In the genomic region with DNA sequence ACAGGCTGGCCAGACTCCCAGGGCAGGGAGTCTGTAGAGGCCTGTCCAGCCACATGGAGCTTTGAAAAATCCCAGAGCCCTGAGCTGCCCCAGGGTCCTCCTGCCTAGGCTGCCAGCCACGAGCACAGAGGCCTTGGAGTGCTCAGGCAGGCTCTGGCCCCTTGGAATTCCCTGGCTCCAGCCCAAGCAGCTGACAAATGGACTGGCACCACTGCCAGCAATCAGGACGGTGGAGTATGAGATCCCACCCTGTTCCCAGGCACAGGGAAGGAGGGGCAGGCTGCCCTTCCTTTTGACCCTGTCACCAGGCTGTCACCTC, we compare ENCODE assay signal across 9 cellular contexts. TPM values are rescaled to one million over a fixed set of nuclear protein-coding genes. Genes with fewer than 3 reads are reported as not detected.
DNase-seq lines count a peak whose midpoint lies in the region; ATAC-seq and TF ChIP-seq lines count a peak whose summit lies in the region.
"Had no signal": no experiment of that assay in that cellular context is flagged by ENCODE, and none has a peak within 500 bp of the region (broad histone marks: within the 10 kb centered on the region; RNA-seq: fewer than 3 reads in every experiment).

No MANE protein-coding gene starts in this region.

- H3K27ac ChIP-seq in Peyer's patch (peak overlapping the region in 3 of 4 donors; percentile 13 to 63 (median 32)), gastroesophageal sphincter (peak overlapping the region in 3 of 4 donors; percentile 63 to 72 (median 70))

- H3K4me1 Mint-ChIP-seq in natural killer cell: peaks cover 75 to 89% of the 10 kb centered on the region in 2 donors
- H3K4me1 Mint-ChIP-seq in effector memory CD8-positive, alpha-beta T cell (ENCODE audit: low read depth in 2 of 2): peaks cover 24 to 49% of the 10 kb centered on the region in 2 donors

- H3K4me3 ChIP-seq in AG10803 (ENCODE audit: low read length): no peak overlapping the region
- H3K4me3 ChIP-seq in Peyer's patch: no peak overlapping the region
- no peak overlapping the region for H3K4me3 ChIP-seq in gastroesophageal sphincter

- H3K9me3 Mint-ChIP-seq in natural killer cell: no peaks in the 10 kb centered on the region
- no peaks in the 10 kb centered on the region for H3K9me3 Mint-ChIP-seq in effector memory CD8-positive, alpha-beta T cell
- H3K9me3 Mint-ChIP-seq: activated T-cell treated with anti-CD3 and anti-CD28 coated beads, Interleukin-2, amount 50 U/mL, for 4 hours had no signal

- no peaks in the 10 kb centered on the region for H3K27me3 Mint-ChIP-seq in natural killer cell (ENCODE audit: low read depth in 2 of 2)
- H3K27me3 Mint-ChIP-seq in effector memory CD8-positive, alpha-beta T cell: peaks cover 0 to 9% of the 10 kb centered on the region in 2 donors

- H3K27me3 ChIP-seq in Peyer's patch (no peaks in the 10 kb centered on the region), gastroesophageal sphincter (no peaks in the 10 kb centered on the region)

- ATAC-seq in gastroesophageal sphincter (peak; percentile 65), natural killer cell (no peak), HG03439 (IDR thresholded peaks at IDR 0.05; ENCODE audit: unreplicated experiment) (no peak)
- ATAC-seq in effector memory CD8-positive, alpha-beta T cell (replicated peaks): no peak
- ATAC-seq: activated T-cell treated with anti-CD3 and anti-CD28 coated beads, Interleukin-2, amount 50 U/mL, for 4 hours had no signal

- DNase-seq in AG10803 (ENCODE audit: low read depth) (peak; percentile 39), Peyer's patch (no peak), natural killer cell (no peak), NCI-H1105 (lab: John Stamatoyannopoulos, UW) (no peak)
- DNase-seq in effector memory CD8-positive, alpha-beta T cell: no peak
- no peak for DNase-seq in activated CD4-positive, alpha-beta T cell treated with anti-CD3 and anti-CD28 coated beads for 1 hour
- DNase-seq: activated T-cell treated with anti-CD3 and anti-CD28 coated beads, Interleukin-2, amount 50 U/mL, for 4 hours had no signal

- TF ChIP-seq CTCF in AG10803 (conservative IDR thresholded peaks at IDR 0.05; ENCODE audit: low read length) (no peak), Peyer's patch (IDR thresholded peaks at IDR 0.05) (no peak), gastroesophageal sphincter (IDR thresholded peaks at IDR 0.05) (no peak), natural killer cell (IDR thresholded peaks at IDR 0.05) (no peak)

- peaks cover 5% of the 10 kb centered on the region for H3K36me3 Mint-ChIP-seq in natural killer cell
- peaks cover 2% of the 10 kb centered on the region for H3K36me3 Mint-ChIP-seq in effector memory CD8-positive, alpha-beta T cell (ENCODE audit: insufficient read depth)

- no peaks in the 10 kb centered on the region for H3K36me3 ChIP-seq in Peyer's patch
- no peaks in the 10 kb centered on the region for H3K36me3 ChIP-seq in gastroesophageal sphincter

- H3K9me3 ChIP-seq in Peyer's patch (no peaks in the 10 kb centered on the region), gastroesophageal sphincter (no peaks in the 10 kb centered on the region)

- peaks cover 0 to 6% (median 0%) of the 10 kb centered on the region in 4 donors for H3K4me1 ChIP-seq in Peyer's patch
- H3K4me1 ChIP-seq in gastroesophageal sphincter: peaks cover 0 to 70% (median 17%) of the 10 kb centered on the region in 3 donors

- no peak for TF ChIP-seq EP300 in gastroesophageal sphincter (IDR thresholded peaks at IDR 0.05)

- intact Hi-C loops in natural killer cell (cut with micrococcal nuclease): no loop called here

- TF ChIP-seq POLR2A in Peyer's patch (IDR thresholded peaks at IDR 0.05) (no peak), gastroesophageal sphincter (IDR thresholded peaks at IDR 0.05) (no peak)

- WGBS in gastroesophageal sphincter (ENCODE audit: low coverage in 1 of 2), 2 donors: no CpG with 5 or more reads among the region's 2 CpGs

- peak overlapping the region; percentile 37 for H3K4me3 Mint-ChIP-seq in natural killer cell
- peak overlapping the region in 1 of 2 donors; percentile 18 for H3K4me3 Mint-ChIP-seq in effector memory CD8-positive, alpha-beta T cell

- H3K27ac Mint-ChIP-seq in natural killer cell: peak overlapping the region; percentile 91 to 98
- H3K27ac Mint-ChIP-seq in effector memory CD8-positive, alpha-beta T cell: peak overlapping the region in 1 of 2 donors; percentile 93

RNA-seq across cellular contexts. Expression of a gene that starts 26.3 kb away (rescaled TPM):
- total RNA-seq in Peyer's patch (10 to 100 TPM in 1 of 4 donors, 1 to 10 TPM in 3; 1.1 to 18.2 (median 4.1) TPM), gastroesophageal sphincter (10 to 100 TPM in 3 of 4 donors, 1 to 10 TPM in 1; 9.7 to 25.4 (median 13.0) TPM), natural killer cell (10 to 100 TPM; 40.7 to 99.1 (median 63.2) TPM)
